1 cellular context compared by ENCODE assay signal in genomic region chr17:50855708-50856330, GRCh38.
TF ChIP-seq lines count a peak whose summit lies in the region.

No MANE protein-coding gene starts in this region.

TF ChIP-seq in HepG2, 621 proteins besides CTCF, POLR2A, EP300 and RAD21 (continued from another document and continues in another):
- peak; percentile 45; the same call in 1 of the 2 replicates for TF ChIP-seq MIER3 (CRISPR knock-in tag; IDR thresholded peaks at IDR 0.05; ENCODE audit: borderline replicate concordance)
- TF ChIP-seq, protein P1, sequence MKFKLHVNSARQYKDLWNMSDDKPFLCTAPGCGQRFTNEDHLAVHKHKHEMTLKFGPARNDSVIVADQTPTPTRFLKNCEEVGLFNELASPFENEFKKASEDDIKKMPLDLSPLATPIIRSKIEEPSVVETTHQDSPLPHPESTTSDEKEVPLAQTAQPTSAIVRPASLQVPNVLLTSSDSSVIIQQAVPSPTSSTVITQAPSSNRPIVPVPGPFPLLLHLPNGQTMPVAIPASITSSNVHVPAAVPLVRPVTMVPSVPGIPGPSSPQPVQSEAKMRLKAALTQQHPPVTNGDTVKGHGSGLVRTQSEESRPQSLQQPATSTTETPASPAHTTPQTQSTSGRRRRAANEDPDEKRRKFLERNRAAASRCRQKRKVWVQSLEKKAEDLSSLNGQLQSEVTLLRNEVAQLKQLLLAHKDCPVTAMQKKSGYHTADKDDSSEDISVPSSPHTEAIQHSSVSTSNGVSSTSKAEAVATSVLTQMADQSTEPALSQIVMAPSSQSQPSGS (CRISPR knock-in tag; IDR thresholded peaks at IDR 0.05), result 0 out of 2 replicates have a peak, but pooled peaks have one; percentile 42
- TF ChIP-seq, protein P2, sequence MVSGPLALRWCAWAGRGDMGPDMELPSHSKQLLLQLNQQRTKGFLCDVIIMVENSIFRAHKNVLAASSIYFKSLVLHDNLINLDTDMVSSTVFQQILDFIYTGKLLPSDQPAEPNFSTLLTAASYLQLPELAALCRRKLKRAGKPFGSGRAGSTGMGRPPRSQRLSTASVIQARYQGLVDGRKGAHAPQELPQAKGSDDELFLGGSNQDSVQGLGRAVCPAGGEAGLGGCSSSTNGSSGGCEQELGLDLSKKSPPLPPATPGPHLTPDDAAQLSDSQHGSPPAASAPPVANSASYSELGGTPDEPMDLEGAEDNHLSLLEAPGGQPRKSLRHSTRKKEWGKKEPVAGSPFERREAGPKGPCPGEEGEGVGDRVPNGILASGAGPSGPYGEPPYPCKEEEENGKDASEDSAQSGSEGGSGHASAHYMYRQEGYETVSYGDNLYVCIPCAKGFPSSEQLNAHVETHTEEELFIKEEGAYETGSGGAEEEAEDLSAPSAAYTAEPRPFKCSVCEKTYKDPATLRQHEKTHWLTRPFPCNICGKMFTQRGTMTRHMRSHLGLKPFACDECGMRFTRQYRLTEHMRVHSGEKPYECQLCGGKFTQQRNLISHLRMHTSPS (CRISPR knock-in tag; IDR thresholded peaks at IDR 0.05; ENCODE audit: low read depth), result no peak
- TF ChIP-seq, protein P3, sequence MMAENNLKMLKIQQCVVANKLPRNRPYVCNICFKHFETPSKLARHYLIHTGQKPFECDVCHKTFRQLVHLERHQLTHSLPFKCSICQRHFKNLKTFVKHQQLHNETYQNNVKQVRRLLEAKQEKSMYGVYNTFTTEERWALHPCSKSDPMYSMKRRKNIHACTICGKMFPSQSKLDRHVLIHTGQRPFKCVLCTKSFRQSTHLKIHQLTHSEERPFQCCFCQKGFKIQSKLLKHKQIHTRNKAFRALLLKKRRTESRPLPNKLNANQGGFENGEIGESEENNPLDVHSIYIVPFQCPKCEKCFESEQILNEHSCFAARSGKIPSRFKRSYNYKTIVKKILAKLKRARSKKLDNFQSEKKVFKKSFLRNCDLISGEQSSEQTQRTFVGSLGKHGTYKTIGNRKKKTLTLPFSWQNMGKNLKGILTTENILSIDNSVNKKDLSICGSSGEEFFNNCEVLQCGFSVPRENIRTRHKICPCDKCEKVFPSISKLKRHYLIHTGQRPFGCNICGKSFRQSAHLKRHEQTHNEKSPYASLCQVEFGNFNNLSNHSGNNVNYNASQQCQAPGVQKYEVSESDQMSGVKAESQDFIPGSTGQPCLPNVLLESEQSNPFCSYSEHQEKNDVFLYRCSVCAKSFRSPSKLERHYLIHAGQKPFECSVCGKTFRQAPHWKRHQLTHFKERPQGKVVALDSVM (CRISPR knock-in tag; IDR thresholded peaks at IDR 0.05), result no peak
- TF ChIP-seq ZNF614 (CRISPR knock-in tag; IDR thresholded peaks at IDR 0.05; ENCODE audit: borderline replicate concordance), result 0 out of 2 replicates have a peak, but pooled peaks have one; percentile 13
- TF ChIP-seq, protein P4, sequence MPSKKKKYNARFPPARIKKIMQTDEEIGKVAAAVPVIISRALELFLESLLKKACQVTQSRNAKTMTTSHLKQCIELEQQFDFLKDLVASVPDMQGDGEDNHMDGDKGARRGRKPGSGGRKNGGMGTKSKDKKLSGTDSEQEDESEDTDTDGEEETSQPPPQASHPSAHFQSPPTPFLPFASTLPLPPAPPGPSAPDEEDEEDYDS (CRISPR knock-in tag; IDR thresholded peaks at IDR 0.05), result peak; percentile 85
- TF ChIP-seq, protein P5, sequence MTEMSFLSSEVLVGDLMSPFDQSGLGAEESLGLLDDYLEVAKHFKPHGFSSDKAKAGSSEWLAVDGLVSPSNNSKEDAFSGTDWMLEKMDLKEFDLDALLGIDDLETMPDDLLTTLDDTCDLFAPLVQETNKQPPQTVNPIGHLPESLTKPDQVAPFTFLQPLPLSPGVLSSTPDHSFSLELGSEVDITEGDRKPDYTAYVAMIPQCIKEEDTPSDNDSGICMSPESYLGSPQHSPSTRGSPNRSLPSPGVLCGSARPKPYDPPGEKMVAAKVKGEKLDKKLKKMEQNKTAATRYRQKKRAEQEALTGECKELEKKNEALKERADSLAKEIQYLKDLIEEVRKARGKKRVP (CRISPR knock-in tag; IDR thresholded peaks at IDR 0.05), result no peak
- 0 out of 2 replicates have a peak, but pooled peaks have one; percentile 33 for TF ChIP-seq TGIF2 (CRISPR knock-in tag; IDR thresholded peaks at IDR 0.05)
- TF ChIP-seq ELF3 (CRISPR knock-in tag; IDR thresholded peaks at IDR 0.05), result peak; percentile 68
- TF ChIP-seq HNF4A (CRISPR knock-in tag; IDR thresholded peaks at IDR 0.05), result 0 out of 2 replicates have a peak, but pooled peaks have one; percentile 10
- TF ChIP-seq MAFK (conservative IDR thresholded peaks at IDR 0.05 in 1 of 2, IDR thresholded peaks at IDR 0.05 in 1 of 2; ENCODE audit: low read length in 2 of 2), result no peak
- TF ChIP-seq, protein P6, sequence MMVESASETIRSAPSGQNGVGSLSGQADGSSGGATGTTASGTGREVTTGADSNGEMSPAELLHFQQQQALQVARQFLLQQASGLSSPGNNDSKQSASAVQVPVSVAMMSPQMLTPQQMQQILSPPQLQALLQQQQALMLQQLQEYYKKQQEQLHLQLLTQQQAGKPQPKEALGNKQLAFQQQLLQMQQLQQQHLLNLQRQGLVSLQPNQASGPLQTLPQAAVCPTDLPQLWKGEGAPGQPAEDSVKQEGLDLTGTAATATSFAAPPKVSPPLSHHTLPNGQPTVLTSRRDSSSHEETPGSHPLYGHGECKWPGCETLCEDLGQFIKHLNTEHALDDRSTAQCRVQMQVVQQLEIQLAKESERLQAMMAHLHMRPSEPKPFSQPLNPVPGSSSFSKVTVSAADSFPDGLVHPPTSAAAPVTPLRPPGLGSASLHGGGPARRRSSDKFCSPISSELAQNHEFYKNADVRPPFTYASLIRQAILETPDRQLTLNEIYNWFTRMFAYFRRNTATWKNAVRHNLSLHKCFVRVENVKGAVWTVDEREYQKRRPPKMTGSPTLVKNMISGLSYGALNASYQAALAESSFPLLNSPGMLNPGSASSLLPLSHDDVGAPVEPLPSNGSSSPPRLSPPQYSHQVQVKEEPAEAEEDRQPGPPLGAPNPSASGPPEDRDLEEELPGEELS (CRISPR knock-in tag; IDR thresholded peaks at IDR 0.05), result peak; percentile 77
- peak; percentile 81; the same call in 1 of the 2 replicates for TF ChIP-seq FOXO1 (CRISPR knock-in tag; IDR thresholded peaks at IDR 0.05)
- TF ChIP-seq PRPF4 (IDR thresholded peaks at IDR 0.05; ENCODE audit: low read depth, low read length, poor library complexity, severe bottlenecking), result no peak
- no peak for TF ChIP-seq RELA (CRISPR knock-in tag; IDR thresholded peaks at IDR 0.05)
- TF ChIP-seq SMAD3 (CRISPR knock-in tag; IDR thresholded peaks at IDR 0.05), result no peak
- no peak for TF ChIP-seq CBFB (CRISPR knock-in tag; IDR thresholded peaks at IDR 0.05)
- TF ChIP-seq ZNF607 (CRISPR knock-in tag; IDR thresholded peaks at IDR 0.05; ENCODE audit: borderline replicate concordance), result no peak
- TF ChIP-seq CBX1 (IDR thresholded peaks at IDR 0.05; ENCODE audit: low read depth), result no peak
- TF ChIP-seq, protein P7, sequence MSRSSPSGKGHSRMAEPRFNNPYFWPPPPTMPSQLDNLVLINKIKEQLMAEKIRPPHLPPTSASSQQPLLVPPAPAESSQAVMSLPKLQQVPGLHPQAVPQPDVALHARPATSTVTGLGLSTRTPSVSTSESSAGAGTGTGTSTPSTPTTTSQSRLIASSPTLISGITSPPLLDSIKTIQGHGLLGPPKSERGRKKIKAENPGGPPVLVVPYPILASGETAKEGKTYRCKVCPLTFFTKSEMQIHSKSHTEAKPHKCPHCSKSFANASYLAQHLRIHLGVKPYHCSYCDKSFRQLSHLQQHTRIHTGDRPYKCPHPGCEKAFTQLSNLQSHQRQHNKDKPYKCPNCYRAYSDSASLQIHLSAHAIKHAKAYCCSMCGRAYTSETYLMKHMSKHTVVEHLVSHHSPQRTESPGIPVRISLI (CRISPR knock-in tag; IDR thresholded peaks at IDR 0.05; ENCODE audit: borderline replicate concordance), result no peak
- no peak for TF ChIP-seq HMGA1 (CRISPR knock-in tag; conservative IDR thresholded peaks at IDR 0.05)
- peak; percentile 19; the same call in 1 of the 2 replicates for TF ChIP-seq GFI1 (CRISPR knock-in tag; IDR thresholded peaks at IDR 0.05; ENCODE audit: borderline replicate concordance)
- peak; percentile 31 for TF ChIP-seq YY1 (IDR thresholded peaks at IDR 0.05; ENCODE audit: insufficient read depth, insufficient replicate concordance, low read depth, low read length)
- 0 out of 2 replicates have a peak, but pooled peaks have one; percentile 53 for TF ChIP-seq ZNF749 (CRISPR knock-in tag; IDR thresholded peaks at IDR 0.05; ENCODE audit: borderline replicate concordance)
- no peak for TF ChIP-seq ZNF569 (CRISPR knock-in tag; IDR thresholded peaks at IDR 0.05; ENCODE audit: borderline replicate concordance)
- no peak for TF ChIP-seq HDAC6 (IDR thresholded peaks at IDR 0.05; ENCODE audit: low read depth, low read length)
- no peak for TF ChIP-seq ZFAT (CRISPR knock-in tag; conservative IDR thresholded peaks at IDR 0.05)
- TF ChIP-seq ZNF451 (CRISPR knock-in tag; IDR thresholded peaks at IDR 0.05), result no peak
- TF ChIP-seq CEBPG (CRISPR knock-in tag; IDR thresholded peaks at IDR 0.05), result peak; percentile 49; the same call in 1 of the 2 replicates
- TF ChIP-seq NAIF1 (CRISPR knock-in tag; IDR thresholded peaks at IDR 0.05; ENCODE audit: borderline replicate concordance), result 0 out of 2 replicates have a peak, but pooled peaks have one; percentile 53
- TF ChIP-seq TFAP4 (IDR thresholded peaks at IDR 0.05; ENCODE audit: borderline replicate concordance, low read depth), result no peak
- TF ChIP-seq MAFG (CRISPR knock-in tag; IDR thresholded peaks at IDR 0.05), result no peak
- TF ChIP-seq TBX3 (IDR thresholded peaks at IDR 0.05; ENCODE audit: borderline replicate concordance), result no peak
- no peak for TF ChIP-seq RXRA (CRISPR knock-in tag; IDR thresholded peaks at IDR 0.05)
- no peak for TF ChIP-seq ZZZ3 (CRISPR knock-in tag; IDR thresholded peaks at IDR 0.05; ENCODE audit: borderline replicate concordance)
- TF ChIP-seq ZNF20 (CRISPR knock-in tag; IDR thresholded peaks at IDR 0.05), result no peak
- TF ChIP-seq, protein P8, sequence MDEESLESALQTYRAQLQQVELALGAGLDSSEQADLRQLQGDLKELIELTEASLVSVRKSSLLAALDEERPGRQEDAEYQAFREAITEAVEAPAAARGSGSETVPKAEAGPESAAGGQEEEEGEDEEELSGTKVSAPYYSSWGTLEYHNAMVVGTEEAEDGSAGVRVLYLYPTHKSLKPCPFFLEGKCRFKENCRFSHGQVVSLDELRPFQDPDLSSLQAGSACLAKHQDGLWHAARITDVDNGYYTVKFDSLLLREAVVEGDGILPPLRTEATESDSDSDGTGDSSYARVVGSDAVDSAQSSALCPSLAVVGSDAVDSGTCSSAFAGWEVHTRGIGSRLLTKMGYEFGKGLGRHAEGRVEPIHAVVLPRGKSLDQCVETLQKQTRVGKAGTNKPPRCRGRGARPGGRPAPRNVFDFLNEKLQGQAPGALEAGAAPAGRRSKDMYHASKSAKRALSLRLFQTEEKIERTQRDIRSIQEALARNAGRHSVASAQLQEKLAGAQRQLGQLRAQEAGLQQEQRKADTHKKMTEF (CRISPR knock-in tag; IDR thresholded peaks at IDR 0.05), result peak; percentile 58; the same call in 1 of the 2 replicates
- no peak for TF ChIP-seq KLF15 (CRISPR knock-in tag; IDR thresholded peaks at IDR 0.05; ENCODE audit: borderline replicate concordance)
- TF ChIP-seq, protein P9, sequence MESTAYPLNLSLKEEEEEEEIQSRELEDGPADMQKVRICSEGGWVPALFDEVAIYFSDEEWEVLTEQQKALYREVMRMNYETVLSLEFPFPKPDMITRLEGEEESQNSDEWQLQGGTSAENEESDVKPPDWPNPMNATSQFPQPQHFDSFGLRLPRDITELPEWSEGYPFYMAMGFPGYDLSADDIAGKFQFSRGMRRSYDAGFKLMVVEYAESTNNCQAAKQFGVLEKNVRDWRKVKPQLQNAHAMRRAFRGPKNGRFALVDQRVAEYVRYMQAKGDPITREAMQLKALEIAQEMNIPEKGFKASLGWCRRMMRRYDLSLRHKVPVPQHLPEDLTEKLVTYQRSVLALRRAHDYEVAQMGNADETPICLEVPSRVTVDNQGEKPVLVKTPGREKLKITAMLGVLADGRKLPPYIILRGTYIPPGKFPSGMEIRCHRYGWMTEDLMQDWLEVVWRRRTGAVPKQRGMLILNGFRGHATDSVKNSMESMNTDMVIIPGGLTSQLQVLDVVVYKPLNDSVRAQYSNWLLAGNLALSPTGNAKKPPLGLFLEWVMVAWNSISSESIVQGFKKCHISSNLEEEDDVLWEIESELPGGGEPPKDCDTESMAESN (CRISPR knock-in tag; conservative IDR thresholded peaks at IDR 0.05), result no peak
- TF ChIP-seq ZMYM2 (CRISPR knock-in tag; IDR thresholded peaks at IDR 0.05), result peak; percentile 42; the same call in 1 of the 2 replicates
